Comparison of ENCODE assay signal across 8 cellular contexts in the genomic region with DNA sequence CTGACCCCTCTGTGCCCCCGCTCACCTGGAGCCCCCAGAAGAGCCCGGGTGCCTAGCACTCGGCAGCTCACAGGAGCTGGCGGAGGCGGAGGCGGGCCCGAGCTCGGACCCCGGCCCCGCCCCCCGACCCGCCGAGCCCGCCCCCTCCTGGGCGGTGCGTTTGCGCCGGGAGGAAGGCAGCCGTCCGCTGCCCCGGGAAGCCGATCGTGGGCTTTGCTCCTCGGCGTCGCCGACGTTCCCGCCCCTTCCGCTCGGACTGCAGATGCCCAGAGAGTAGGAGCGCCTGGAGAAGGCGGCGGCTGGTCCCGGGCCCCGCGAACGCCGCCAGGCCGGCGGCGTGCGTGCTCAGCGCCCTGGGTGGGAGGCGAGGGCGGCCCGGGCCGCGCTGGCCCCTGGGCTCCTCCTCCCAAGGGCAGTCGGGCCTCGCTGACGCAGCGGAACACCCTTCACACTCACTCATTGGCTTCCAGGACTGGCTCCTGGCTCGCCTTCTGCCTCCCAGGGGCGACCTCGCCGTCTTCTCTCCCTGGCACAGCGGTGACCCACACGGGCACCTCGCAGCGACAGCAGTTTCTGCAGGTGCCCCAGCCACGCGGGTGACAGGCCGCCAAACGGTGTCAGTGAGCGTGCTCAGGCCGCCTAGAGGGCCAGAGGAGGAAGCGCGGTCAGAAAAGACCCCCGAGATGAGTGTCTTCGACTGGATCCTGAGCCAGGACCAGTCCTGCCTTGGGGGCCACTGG. TPM values are rescaled to one million over a fixed set of nuclear protein-coding genes. Genes with fewer than 3 reads are reported as not detected.
DNase-seq lines count a peak whose midpoint lies in the region; ATAC-seq and TF ChIP-seq lines count a peak whose summit lies in the region.

A gene (minus strand): TSS at position 74 of the 740 bp plus-strand sequence. CDS start 415 bp downstream, outside the sequence.

- H4K20me1 ChIP-seq in hepatocyte (ENCODE audit: insufficient read depth, poor library complexity, severe bottlenecking), result no peaks in the 10 kb centered on the region

- WGBS in hepatocyte (ENCODE audit: low lambda C conversion rate, missing lambda C conversion rate), result 2% methylated on average over 47 of the region's 71 CpGs
- WGBS in aorta, 2 donors, result 0% methylated on average over 47 to 71 of the region's 71 CpGs

- H3K79me2 ChIP-seq in hepatocyte, result peaks cover 10% of the 10 kb centered on the region

- H2AFZ ChIP-seq in hepatocyte, result peak within 1 kb of the TSS; percentile 90

- ATAC-seq in HG02571 (IDR thresholded peaks at IDR 0.05; ENCODE audit: unreplicated experiment), result peak; percentile 62
- ATAC-seq in aorta (ENCODE audit: low FRiP score), result peak; percentile 95

- H3K27ac ChIP-seq in hepatocyte (peak within 1 kb of the TSS; percentile 95), aorta (ENCODE audit: low read depth in 1 of 2, low read length in 2 of 2) (peak within 1 kb of the TSS; percentile 45 to 88)

- peak; percentile 59 for TF ChIP-seq CTCF in GM12864 (IDR thresholded peaks at IDR 0.05; ENCODE audit: low read depth, low read length, missing control alignments)
- peak; percentile 39 for TF ChIP-seq CTCF in hepatocyte (IDR thresholded peaks at IDR 0.05; ENCODE audit: poor library complexity)

- H3K36me3 ChIP-seq in hepatocyte (replicated peaks; ENCODE audit: insufficient read depth, low read depth), result no peaks in the 10 kb centered on the region
- no peaks in the 10 kb centered on the region for H3K36me3 ChIP-seq in aorta (ENCODE audit: control insufficient read depth in 1 of 2, insufficient read depth in 2 of 2, low read length in 1 of 2)

- no peaks in the 10 kb centered on the region for H3K9me3 ChIP-seq in hepatocyte (ENCODE audit: low read depth)
- H3K9me3 ChIP-seq in aorta (ENCODE audit: control insufficient read depth, low read length), result no peaks in the 10 kb centered on the region

- DNase-seq in GM12864 (ENCODE audit: low read depth) (peak; percentile 40), NCI-H1105 treated with DMSO at 0.1 percent for 48 hours (lab: John Stamatoyannopoulos, UW) (peak; percentile 84), T1000 (lab: John Stamatoyannopoulos, UW) (peak; percentile 86), astrocyte of the hippocampus (ENCODE audit: low read depth, low spot score) (peak; percentile 94), hepatocyte (ENCODE audit: low spot score) (peak; percentile 92), retina (peak; percentile 92), aorta (peak; percentile 93 to 95)

- peak within 1 kb of the TSS; percentile 94 for H3K4me2 ChIP-seq in hepatocyte

- no peaks in the 10 kb centered on the region for H3K9me2 ChIP-seq in hepatocyte (replicated peaks; ENCODE audit: insufficient read depth)

- peak within 1 kb of the TSS; percentile 77 for H3K4me3 ChIP-seq in GM12864 (ENCODE audit: low read depth, low read length)
- peak within 1 kb of the TSS; percentile 95 for H3K4me3 ChIP-seq in hepatocyte
- H3K4me3 ChIP-seq in aorta (ENCODE audit: low read length in 2 of 2), result peak within 1 kb of the TSS; percentile 53 to 89

- H3K27me3 ChIP-seq in hepatocyte (no peaks in the 10 kb centered on the region), aorta (ENCODE audit: control insufficient read depth in 1 of 2, insufficient read depth in 2 of 2, low read length in 1 of 2) (no peaks in the 10 kb centered on the region)

- H3K4me1 ChIP-seq in hepatocyte (ENCODE audit: insufficient read depth) (peaks cover 9% of the 10 kb centered on the region), aorta (ENCODE audit: control insufficient read depth in 1 of 2, insufficient read depth in 2 of 2, low read length in 2 of 2) (no peaks in the 10 kb centered on the region)

- intact Hi-C loops in aorta (cut with DNase I), result loop anchor here (1.0 to 5.0 kb wide), 2 partner anchors 9 to 37 kb away; a partner anchor contains a TSS

RNA-seq across cellular contexts. Expression of the gene that starts here (rescaled TPM):
- total RNA-seq in hepatocyte, result 11.8 and 17.6 TPM in 2 replicates
- polyA plus RNA-seq in hepatocyte, result 58.0 and 59.6 TPM in 2 replicates
- total RNA-seq in aorta, result 10 to 100 TPM; 41.2 to 43.1 TPM
- polyA plus RNA-seq in aorta, result 10 to 100 TPM; 20.5 to 70.8 TPM

Comparison
In these comparisons a context has a peak if more than half of its experiments do, and no peak if none do; other contexts are left out.
1. Peak in every context shown above with its lines: DNase-seq, ATAC-seq, H3K4me3 ChIP-seq and H3K27ac ChIP-seq.
2. DNase-seq: peak in every context shown above with its lines; median percentile 94 in astrocyte of the hippocampus; 94 in aorta; 92 in hepatocyte; 92 in retina; 86 in T1000; 84 in NCI-H1105 treated with DMSO at 0.1 percent for 48 hours; 40 in GM12864.